9 cellular contexts compared by ENCODE assay signal in the genomic region with DNA sequence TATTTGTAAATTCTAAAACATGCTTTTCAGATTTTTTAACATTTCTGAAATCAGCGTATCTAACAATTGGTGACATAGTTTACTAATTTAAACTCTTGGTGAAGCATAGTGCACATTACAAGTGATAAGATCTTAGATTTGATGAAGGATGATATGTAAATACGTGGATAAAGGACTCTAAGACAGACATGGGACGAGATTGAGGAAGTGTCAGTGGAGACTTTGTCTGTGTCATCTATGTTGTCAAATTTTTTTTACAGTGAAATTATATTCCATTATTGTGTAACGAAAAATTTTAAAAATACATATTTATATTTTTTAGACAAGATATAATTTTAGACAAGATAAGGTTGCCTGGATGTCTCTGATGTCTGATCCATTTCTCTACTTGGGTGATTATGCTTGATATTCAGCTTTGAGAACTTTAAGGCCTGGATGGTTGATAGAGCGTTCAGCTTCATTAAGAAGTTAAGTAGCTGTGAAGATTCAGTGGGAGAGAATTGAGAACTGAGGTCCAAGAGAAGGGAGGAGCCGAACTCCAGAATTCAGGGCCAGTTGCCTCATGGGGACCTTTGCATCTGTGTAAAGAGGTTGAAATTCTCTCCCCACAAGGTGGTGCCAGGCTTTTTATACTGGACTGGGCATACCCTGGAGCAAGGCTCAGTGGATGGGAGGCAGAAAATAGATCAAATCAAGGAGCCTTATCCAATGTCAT.
DNase-seq lines count a peak whose midpoint lies in the region; ATAC-seq and TF ChIP-seq lines count a peak whose summit lies in the region.
"Had no signal": no experiment of that assay in that cellular context is flagged by ENCODE, and none has a peak within 500 bp of the region (broad histone marks: within the 10 kb centered on the region; RNA-seq: fewer than 3 reads in every experiment).

No MANE protein-coding gene starts in this region.

- no peaks in the 10 kb centered on the region for H3K4me1 ChIP-seq in cardiac muscle cell (ENCODE audit: low read depth)
- H3K4me1 ChIP-seq in PC-3 (ENCODE audit: insufficient read depth, low read length), result no peaks in the 10 kb centered on the region

- peak in 1 of 2 donors; percentile 18 for DNase-seq in cardiac muscle cell (ENCODE audit: low read depth in 1 of 2, low spot score in 1 of 2)
- DNase-seq in Right ventricle myocardium inferior (ENCODE audit: missing footprints), result no peak
- DNase-seq in PC-3, result peak; percentile 85
- no peak for DNase-seq in left ventricle myocardium superior
- DNase-seq in stimulated activated naive B cell treated with anti-CD40 and anti-IgM and Interleukin-4, amounts not matched to agents 10 μg/mL and 1 μg/mL and 100 μg/mL, for 72 hours, result no peak
- no peak for DNase-seq in posterior vena cava (ENCODE audit: low spot score)
- no peak for DNase-seq in RKO (ENCODE audit: low spot score)
- DNase-seq in SW480 (ENCODE audit: low spot score), result no peak
- DNase-seq: foreskin fibroblast had no signal

- H3K4me2 ChIP-seq in PC-3 (ENCODE audit: low read length), result no peak overlapping the region

- peaks cover 30 to 68% of the 10 kb centered on the region in 2 donors for H3K4me1 Mint-ChIP-seq in stimulated activated naive B cell treated with anti-CD40 and anti-IgM and Interleukin-4, amounts not matched to agents 10 μg/mL and 1 μg/mL and 100 μg/mL, for 72 hours

- H3K9me3 Mint-ChIP-seq in stimulated activated naive B cell treated with anti-CD40 and anti-IgM and Interleukin-4, amounts not matched to agents 10 μg/mL and 1 μg/mL and 100 μg/mL, for 72 hours, result no peaks in the 10 kb centered on the region

- H3K4me3 Mint-ChIP-seq in stimulated activated naive B cell treated with anti-CD40 and anti-IgM and Interleukin-4, amounts not matched to agents 10 μg/mL and 1 μg/mL and 100 μg/mL, for 72 hours, result no peak overlapping the region

- no peak for ATAC-seq in Right ventricle myocardium inferior
- peak; percentile 77 for ATAC-seq in PC-3
- ATAC-seq in left ventricle myocardium superior, result peak; percentile 51
- ATAC-seq in stimulated activated naive B cell treated with anti-CD40 and anti-IgM and Interleukin-4, amounts not matched to agents 10 μg/mL and 1 μg/mL and 100 μg/mL, for 72 hours (replicated peaks), result no peak

- H3K27ac Mint-ChIP-seq in stimulated activated naive B cell treated with anti-CD40 and anti-IgM and Interleukin-4, amounts not matched to agents 10 μg/mL and 1 μg/mL and 100 μg/mL, for 72 hours, result peak overlapping the region; percentile 59

- POLR2A ChIA-PET in PC-3 (lab: Charles Lee; ENCODE audit: unreplicated experiment), result no interaction called here

- no peaks in the 10 kb centered on the region for H3K9me2 ChIP-seq in PC-3 (replicated peaks; ENCODE audit: low read length)

- H3K79me2 ChIP-seq in PC-3 (ENCODE audit: low read length), result peaks cover 89% of the 10 kb centered on the region

- BruUV-seq in PC-3 (replicated peaks; lab: Mats Ljungman, UMichigan), result no TSS peak

- H3K9me3 ChIP-seq in cardiac muscle cell (ENCODE audit: low read depth), result no peaks in the 10 kb centered on the region
- no peaks in the 10 kb centered on the region for H3K9me3 ChIP-seq in PC-3 (ENCODE audit: low read length)

- no peaks in the 10 kb centered on the region for H3K27me3 Mint-ChIP-seq in stimulated activated naive B cell treated with anti-CD40 and anti-IgM and Interleukin-4, amounts not matched to agents 10 μg/mL and 1 μg/mL and 100 μg/mL, for 72 hours

- no peak overlapping the region for H2AFZ ChIP-seq in PC-3 (ENCODE audit: low read length)

- TF ChIP-seq CTCF in cardiac muscle cell (IDR thresholded peaks at IDR 0.05; ENCODE audit: low read depth, low read length), result peak; percentile 5
- peak; percentile 94 for TF ChIP-seq CTCF in PC-3 (conservative IDR thresholded peaks at IDR 0.05; ENCODE audit: low read depth, low read length)

- 0 out of 2 replicates have a peak, but pooled peaks cover 3% of the 10 kb centered on the region for H4K20me1 ChIP-seq in PC-3 (ENCODE audit: low read length)

- no peak overlapping the region for H3K4me3 ChIP-seq in cardiac muscle cell
- H3K4me3 ChIP-seq in PC-3 (ENCODE audit: low read length), result no peak overlapping the region

- H3K27me3 ChIP-seq in cardiac muscle cell (no peaks in the 10 kb centered on the region), PC-3 (ENCODE audit: low read length) (no peaks in the 10 kb centered on the region)

- intact Hi-C loops in Right ventricle myocardium inferior (cut with DNase I) (no loop called here), PC-3 (cut with micrococcal nuclease) (loop anchor here (2.0 kb wide), 1 partner anchor 130 kb away; no protein-coding TSS in a partner anchor), left ventricle myocardium superior (cut with micrococcal nuclease) (no loop called here), posterior vena cava (cut with DNase I) (no loop called here)

- no peak overlapping the region for H3K9ac ChIP-seq in PC-3 (ENCODE audit: low read length)

- H3K27ac ChIP-seq in cardiac muscle cell, result no peak overlapping the region
- no peak overlapping the region for H3K27ac ChIP-seq in PC-3 (ENCODE audit: low read length)

- H3K36me3 Mint-ChIP-seq in stimulated activated naive B cell treated with anti-CD40 and anti-IgM and Interleukin-4, amounts not matched to agents 10 μg/mL and 1 μg/mL and 100 μg/mL, for 72 hours, result peaks cover 4 to 20% of the 10 kb centered on the region in 2 donors

- no peaks in the 10 kb centered on the region for H3F3A ChIP-seq in PC-3 (ENCODE audit: low read length, unreplicated experiment)

- CTCF ChIA-PET in PC-3 (lab: Charles Lee), result interaction anchor here (1.3 kb wide), 1 partner anchor 132 kb away, joined by 4 read pairs; no protein-coding TSS in a partner anchor

- H3K36me3 ChIP-seq in cardiac muscle cell, result no peaks in the 10 kb centered on the region
- H3K36me3 ChIP-seq in PC-3 (ENCODE audit: low read depth, low read length), result no peaks in the 10 kb centered on the region

Comparison
In these comparisons a context has a peak if more than half of its experiments do, and no peak if none do; other contexts are left out.
1. ATAC-seq: peak in PC-3 (single experiment) and left ventricle myocardium superior (single experiment); none in Right ventricle myocardium inferior (single experiment) and stimulated activated naive B cell treated with anti-CD40 and anti-IgM and Interleukin-4, amounts not matched to agents 10 μg/mL and 1 μg/mL and 100 μg/mL, for 72 hours (0 of 2).